ENCODE assay signal across 27 cellular contexts in the genomic region with DNA sequence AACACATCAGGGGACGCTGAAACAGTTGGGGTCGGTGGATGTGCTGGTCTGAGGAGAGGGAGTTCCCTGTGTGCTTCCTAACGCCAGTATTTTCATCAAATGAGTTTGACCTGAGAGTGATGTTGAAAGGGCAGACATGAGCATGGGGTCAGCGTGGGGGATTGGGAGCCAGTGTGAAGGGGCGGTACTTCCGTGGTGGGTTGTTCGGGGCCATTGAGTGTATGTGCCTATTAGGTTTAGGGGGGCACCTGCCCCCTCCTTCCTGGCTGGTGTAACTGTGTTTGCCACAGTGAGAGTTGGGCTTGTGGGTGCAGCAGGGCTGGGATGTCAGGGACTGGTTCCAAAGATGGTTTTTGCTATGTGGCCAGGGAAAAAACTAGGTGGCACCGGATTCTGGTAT. TPM values are rescaled to one million over a fixed set of nuclear protein-coding genes. Genes with fewer than 3 reads are reported as not detected.
DNase-seq lines count a peak whose midpoint lies in the region; ATAC-seq and TF ChIP-seq lines count a peak whose summit lies in the region.
"Had no signal": no experiment of that assay in that cellular context is flagged by ENCODE, and none has a peak within 500 bp of the region (broad histone marks: within the 10 kb centered on the region; RNA-seq: fewer than 3 reads in every experiment).

No MANE protein-coding gene starts in this region.

- no peak overlapping the region for H2BK15ac ChIP-seq in mesenchymal stem cell (ENCODE audit: low read depth, poor library complexity, severe bottlenecking)

- peaks cover 47% of the 10 kb centered on the region for H3K4me1 ChIP-seq in mesenchymal stem cell (ENCODE audit: control insufficient read depth, insufficient read depth, low read depth, low read length)
- peaks cover 57 to 77% (median 63%) of the 10 kb centered on the region in 3 donors for H3K4me1 ChIP-seq in skeletal muscle tissue (ENCODE audit: control insufficient read depth in 3 of 3, insufficient read depth in 3 of 3, low read length in 3 of 3)
- peaks cover 7 to 16% of the 10 kb centered on the region in 2 donors for H3K4me1 ChIP-seq in thyroid gland
- H3K4me1 ChIP-seq: adrenal gland, HAP-1 had no signal

- H3K23ac ChIP-seq in mesenchymal stem cell (ENCODE audit: low read length in 2 of 2) = no peak overlapping the region

- H3K9ac ChIP-seq in mesenchymal stem cell (ENCODE audit: low read length) (peak overlapping the region; percentile 68), skeletal muscle tissue (ENCODE audit: low read depth in 1 of 3, low read length in 3 of 3) (peak overlapping the region in 2 of 3 donors; percentile 36 to 85)

- no peak overlapping the region for H2BK120ac ChIP-seq in mesenchymal stem cell (ENCODE audit: low read depth, low read length)

- no peak overlapping the region for H3K4me3 Mint-ChIP-seq in HFFc6
- H3K4me3 Mint-ChIP-seq in brain = no peak overlapping the region
- H3K4me3 Mint-ChIP-seq: activated CD4-positive, alpha-beta T cell treated with anti-CD3 and anti-CD28 coated beads, Interleukin-2, amount 10 ng/mL, durations not matched to agents 24 days and 14 days; activated T-cell treated with anti-CD3 and anti-CD28 coated beads, Interleukin-2, amount 50 U/mL, for 24 hours; endodermal cell; natural killer cell; stimulated activated memory B cell treated with anti-CD40 and anti-IgM and Interleukin-4, amounts not matched to agents 10 μg/mL and 1 μg/mL and 100 μg/mL, for 72 hours had no signal

- peak overlapping the region; percentile 1 for H4K91ac ChIP-seq in mesenchymal stem cell (ENCODE audit: low read length)

- DNase-seq in HFFc6 (no peak), mesenchymal stem cell (no peak), COR-L47 (lab: John Stamatoyannopoulos, UW) (no peak), thyroid gland (no peak)
- DNase-seq: cortex of kidney, NCI-H1105, NCI-H526 treated with DMSO at 0.1 percent for 48 hours, SHP77 treated with DMSO at 0.1 percent for 48 hours had no signal

- H3K27me3 Mint-ChIP-seq in HFFc6 (ENCODE audit: insufficient read depth) (peaks cover 11% of the 10 kb centered on the region), brain (no peaks in the 10 kb centered on the region)
- H3K27me3 Mint-ChIP-seq: activated CD4-positive, alpha-beta T cell treated with anti-CD3 and anti-CD28 coated beads, Interleukin-2, amount 10 ng/mL, durations not matched to agents 24 days and 14 days; activated T-cell treated with anti-CD3 and anti-CD28 coated beads, Interleukin-2, amount 50 U/mL, for 24 hours had no signal

- 90% methylated on average over 8 of the region's 8 CpGs for WGBS in mesenchymal stem cell
- WGBS in thyroid gland, 2 donors = 84 to 85% methylated on average over 8 of the region's 8 CpGs

- H3K4ac ChIP-seq in mesenchymal stem cell (ENCODE audit: low read depth in 1 of 2, low read length in 2 of 2) = no peak overlapping the region

- H3K14ac ChIP-seq in mesenchymal stem cell (ENCODE audit: low read length in 2 of 2) = no peak overlapping the region

- H3K4me1 Mint-ChIP-seq in HFFc6 (ENCODE audit: low read depth) = peaks cover 55% of the 10 kb centered on the region
- peaks cover 38% of the 10 kb centered on the region for H3K4me1 Mint-ChIP-seq in brain
- H3K4me1 Mint-ChIP-seq: natural killer cell had no signal

- no peak for TF ChIP-seq CTCF in HFFc6 (IDR thresholded peaks at IDR 0.05)
- no peak for TF ChIP-seq CTCF in brain (conservative IDR thresholded peaks at IDR 0.05)
- no peak for TF ChIP-seq CTCF in thyroid gland (IDR thresholded peaks at IDR 0.05)

- H2BK5ac ChIP-seq in mesenchymal stem cell (ENCODE audit: low read depth, low read length, poor library complexity, severe bottlenecking) = no peak overlapping the region

- intact Hi-C loops in thyroid gland (cut with DNase I) = loop anchor here (5.0 kb wide), 1 partner anchor 73 kb away; no protein-coding TSS in a partner anchor

- H3K36me3 Mint-ChIP-seq in HFFc6 (ENCODE audit: low read depth) (peaks cover 27% of the 10 kb centered on the region), brain (peaks cover 28% of the 10 kb centered on the region)
- H3K36me3 Mint-ChIP-seq: natural killer cell; stimulated activated memory B cell treated with anti-CD40 and anti-IgM and Interleukin-4, amounts not matched to agents 10 μg/mL and 1 μg/mL and 100 μg/mL, for 72 hours had no signal

- peaks cover 24% of the 10 kb centered on the region for H3K79me1 ChIP-seq in mesenchymal stem cell (replicated peaks; ENCODE audit: low read length, poor library complexity, severe bottlenecking)

- H3K9me3 ChIP-seq in mesenchymal stem cell (ENCODE audit: control insufficient read depth, low read length) (no peaks in the 10 kb centered on the region), skeletal muscle tissue (ENCODE audit: control insufficient read depth in 3 of 3, low read length in 3 of 3) (no peaks in the 10 kb centered on the region), thyroid gland (no peaks in the 10 kb centered on the region)
- H3K9me3 ChIP-seq: adrenal gland, BE2C, HAP-1, ovary had no signal

- H3K9me3 Mint-ChIP-seq in HFFc6 (no peaks in the 10 kb centered on the region), brain (no peaks in the 10 kb centered on the region)
- H3K9me3 Mint-ChIP-seq: activated CD4-positive, alpha-beta T cell treated with anti-CD3 and anti-CD28 coated beads, Interleukin-2, amount 10 ng/mL, durations not matched to agents 24 days and 14 days; activated T-cell treated with anti-CD3 and anti-CD28 coated beads, Interleukin-2, amount 50 U/mL, for 24 hours; endodermal cell; natural killer cell; stimulated activated memory B cell treated with anti-CD40 and anti-IgM and Interleukin-4, amounts not matched to agents 10 μg/mL and 1 μg/mL and 100 μg/mL, for 72 hours had no signal

- peak overlapping the region; percentile 28 for H2AK5ac ChIP-seq in mesenchymal stem cell (ENCODE audit: low read length, severe bottlenecking)

- H3K27me3 ChIP-seq in mesenchymal stem cell (ENCODE audit: control insufficient read depth in 1 of 2, insufficient read depth in 1 of 2, low read length in 2 of 2) = no peaks in the 10 kb centered on the region
- peaks cover 0 to 5% (median 0%) of the 10 kb centered on the region in 3 donors for H3K27me3 ChIP-seq in skeletal muscle tissue (ENCODE audit: control insufficient read depth in 3 of 3, insufficient read depth in 3 of 3, low read length in 3 of 3)
- H3K27me3 ChIP-seq in thyroid gland = no peaks in the 10 kb centered on the region
- H3K27me3 ChIP-seq: adrenal gland, BE2C, ovary had no signal

- H3K36me3 ChIP-seq in mesenchymal stem cell (ENCODE audit: control insufficient read depth in 1 of 2, insufficient read depth in 2 of 2, low read depth in 1 of 2, low read length in 2 of 2) (peaks cover 42 to 64% of the 10 kb centered on the region in 2 experiments), skeletal muscle tissue (ENCODE audit: control insufficient read depth in 3 of 3, insufficient read depth in 3 of 3, low read length in 3 of 3) (peaks cover 16 to 34% (median 30%) of the 10 kb centered on the region in 3 donors), thyroid gland (no peaks in the 10 kb centered on the region)
- H3K36me3 ChIP-seq: adrenal gland, HAP-1, ovary had no signal

- ATAC-seq in GM18511 (IDR thresholded peaks at IDR 0.05; ENCODE audit: unreplicated experiment) (no peak), HG02970 (IDR thresholded peaks at IDR 0.05; ENCODE audit: low FRiP score, unreplicated experiment) (no peak)

- H3K4me3 ChIP-seq in mesenchymal stem cell (ENCODE audit: insufficient read depth in 1 of 2, low read depth in 1 of 2, low read length in 2 of 2) = no peak overlapping the region
- H3K4me3 ChIP-seq in skeletal muscle tissue (ENCODE audit: low read length in 3 of 3) = peak overlapping the region in 1 of 3 donors; percentile 56
- no peak overlapping the region for H3K4me3 ChIP-seq in thyroid gland (replicated peaks in 1 of 3)
- H3K4me3 ChIP-seq: adrenal gland, HAP-1, ovary had no signal

- H2AFZ ChIP-seq in mesenchymal stem cell (ENCODE audit: low read depth, low read length) = no peak overlapping the region

- no peak overlapping the region for H3K27ac ChIP-seq in mesenchymal stem cell (ENCODE audit: low read length, poor library complexity, severe bottlenecking)
- peak overlapping the region; percentile 93 for H3K27ac ChIP-seq in skeletal muscle tissue (ENCODE audit: low read depth, low read length)
- H3K27ac ChIP-seq in thyroid gland = no peak overlapping the region
- H3K27ac ChIP-seq: adrenal gland, VCaP had no signal

- H3K27ac Mint-ChIP-seq in HFFc6 (peak overlapping the region; percentile 85), brain (peak overlapping the region; percentile 2 to 96 (median 75))
- H3K27ac Mint-ChIP-seq: activated CD4-positive, alpha-beta T cell treated with anti-CD3 and anti-CD28 coated beads, Interleukin-2, amount 10 ng/mL, durations not matched to agents 24 days and 14 days; activated T-cell treated with anti-CD3 and anti-CD28 coated beads, Interleukin-2, amount 50 U/mL, for 24 hours; endodermal cell; natural killer cell; stimulated activated memory B cell treated with anti-CD40 and anti-IgM and Interleukin-4, amounts not matched to agents 10 μg/mL and 1 μg/mL and 100 μg/mL, for 72 hours had no signal

- no peak overlapping the region for H2BK12ac ChIP-seq in mesenchymal stem cell (ENCODE audit: low read length in 2 of 2)

- no peak overlapping the region for H3K4me2 ChIP-seq in mesenchymal stem cell (ENCODE audit: low read length, poor library complexity, severe bottlenecking)

- no peak overlapping the region for H3K18ac ChIP-seq in mesenchymal stem cell (ENCODE audit: low read depth in 1 of 2, low read length in 2 of 2)

- no peak for TF ChIP-seq POLR2A in thyroid gland (IDR thresholded peaks at IDR 0.05)

- H4K8ac ChIP-seq in mesenchymal stem cell (ENCODE audit: low read length) = no peak overlapping the region

RNA-seq across cellular contexts. Expression of a gene that starts 24.4 kb away (rescaled TPM):
- 10 to 100 TPM; 80.9 to 89.5 (median 84.7) TPM for total RNA-seq in HFFc6 (2021; fragmentation: NEBNext Ultra II Directional; extraction: Animal tissue kit (Norgen Biotek cat#: 25700))
- 26.3 TPM for polyA plus RNA-seq in brain (ENCODE audit: insufficient read depth, low read depth, low replicate concordance)
- polyA plus RNA-seq in mesenchymal stem cell (2013, experiment 1 of 2) = 19.3 TPM
- polyA plus RNA-seq in mesenchymal stem cell (2013, experiment 2 of 2) = 19.1 TPM
- total RNA-seq in skeletal muscle tissue = 95.5 TPM
- 1 to 10 TPM; 1.9 to 3.5 (median 3.3) TPM for total RNA-seq in thyroid gland

RNA-seq across cellular contexts. Expression of a gene that starts 39.7 kb away (rescaled TPM):
- total RNA-seq in HFFc6 (2021; fragmentation: NEBNext Ultra II Directional; extraction: Animal tissue kit (Norgen Biotek cat#: 25700)) = 10 to 100 TPM; 68.9 to 85.3 (median 74.1) TPM
- polyA plus RNA-seq in brain (ENCODE audit: insufficient read depth, low read depth, low replicate concordance) = 22.0 TPM
- polyA plus RNA-seq in mesenchymal stem cell (2013, experiment 1 of 2) = 41.8 TPM
- polyA plus RNA-seq in mesenchymal stem cell (2013, experiment 2 of 2) = 41.6 TPM
- total RNA-seq in skeletal muscle tissue (27.7 TPM), thyroid gland (10 to 100 TPM; 26.5 to 50.6 (median 42.6) TPM)

RNA-seq across cellular contexts. Expression of a gene that starts 40.8 kb away (rescaled TPM):
- total RNA-seq in HFFc6 (2021; fragmentation: NEBNext Ultra II Directional; extraction: Animal tissue kit (Norgen Biotek cat#: 25700)) = under 1 TPM in 5 of 6 experiments, not detected in 1; 0.12 to 0.37 (median 0.19) TPM
- polyA plus RNA-seq in brain (ENCODE audit: insufficient read depth, low read depth, low replicate concordance) = 9.7 TPM
- 1.2 TPM for polyA plus RNA-seq in mesenchymal stem cell (2013, experiment 1 of 2)
- polyA plus RNA-seq in mesenchymal stem cell (2013, experiment 2 of 2) = 1.8 TPM
- total RNA-seq in skeletal muscle tissue = 3,588 TPM
- total RNA-seq in thyroid gland = 10 to 100 TPM; 26.7 to 54.4 (median 28.7) TPM
- total RNA-seq: activated CD4-positive, alpha-beta T cell treated with anti-CD3 and anti-CD28 coated beads, Interleukin-2, amount 10 ng/mL, durations not matched to agents 24 days and 14 days; bronchial epithelial cell; G401; HT1080; MCF 10A; natural killer cell had no signal

RNA-seq across cellular contexts. Expression of a gene that starts 55.3 kb away (rescaled TPM):
- total RNA-seq in HFFc6 (2021; fragmentation: NEBNext Ultra II Directional; extraction: Animal tissue kit (Norgen Biotek cat#: 25700)) = under 1 TPM in 3 of 6 experiments, not detected in 3; 0.05 to 0.19 (median 0.07) TPM
- 1.2 TPM for polyA plus RNA-seq in brain (ENCODE audit: insufficient read depth, low read depth, low replicate concordance)
- polyA plus RNA-seq in mesenchymal stem cell (2013, experiment 1 of 2) = not detected
- polyA plus RNA-seq in mesenchymal stem cell (2013, experiment 2 of 2) = not detected
- total RNA-seq in skeletal muscle tissue (not detected), thyroid gland (not detected)
- total RNA-seq: activated CD4-positive, alpha-beta T cell treated with anti-CD3 and anti-CD28 coated beads, Interleukin-2, amount 10 ng/mL, durations not matched to agents 24 days and 14 days; esophagus mucosa; G401; HT1080; MCF 10A had no signal

Comparison
In these comparisons a context has a peak if more than half of its experiments do, and no peak if none do; other contexts are left out.
1. RNA of a gene that starts 24.4 kb away (total RNA-seq): 95.5 TPM in skeletal muscle tissue (single experiment) and 80.9 to 89.5 TPM in HFFc6; 1.9 to 3.5 TPM in thyroid gland; every median in the first group is over 10 times any median in the second.
2. RNA of a gene that starts 40.8 kb away (total RNA-seq): 3,588 TPM in skeletal muscle tissue (single experiment); 26.7 to 54.4 TPM in thyroid gland and 0.12 to 0.37 TPM in HFFc6; every median in the first group is over 10 times any median in the second.